In the genomic region with DNA sequence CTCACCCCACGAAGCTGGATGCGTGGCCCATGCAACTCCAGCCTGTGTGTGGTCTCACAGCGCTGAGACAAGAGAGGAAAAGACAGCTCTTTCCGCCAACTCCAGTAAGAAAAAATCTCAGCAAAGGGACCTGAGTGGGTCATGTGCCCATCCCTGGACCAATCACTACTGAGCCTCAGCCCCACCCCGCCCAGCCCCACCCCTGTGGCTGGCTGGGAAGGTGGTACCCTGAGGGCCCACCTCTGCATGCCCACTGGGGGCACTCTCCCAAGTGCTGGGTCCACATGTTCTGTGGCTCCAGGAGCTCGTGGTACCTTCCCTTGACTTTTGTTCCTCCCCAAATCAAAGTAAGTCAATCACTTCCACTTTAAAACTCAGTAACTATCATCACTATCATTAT, we compare ENCODE assay signal across 20 cellular contexts.
"Had no signal": no experiment of that assay in that cellular context is flagged by ENCODE, and none has a peak within 500 bp of the region (broad histone marks: within the 10 kb centered on the region; RNA-seq: fewer than 3 reads in every experiment).

No MANE protein-coding gene starts in this region.

- DNase-seq: activated CD4-positive, alpha-beta T cell treated with anti-CD3 and anti-CD28 coated beads, Interleukin-2, amount 10 ng/mL, durations not matched to agents 24 days and 14 days; activated CD8-positive, alpha-beta T cell treated with anti-CD3 and anti-CD28 coated beads for 36 hours; activated T-cell treated with anti-CD3 and anti-CD28 coated beads, Interleukin-2, amount 50 U/mL, for 1 hour; central memory CD4-positive, alpha-beta T cell; dorsolateral prefrontal cortex; effector memory CD8-positive, alpha-beta T cell; glutamatergic neuron; left colon; naive B cell; occipital lobe; posterior cingulate gyrus; sigmoid colon; stimulated activated CD4-positive, alpha-beta T cell treated with anti-CD3 and anti-CD28 coated beads, Interleukin-15, amount 100 ng/mL, for 24 hours; stimulated activated CD8-positive, alpha-beta memory T cell treated with anti-CD3 and anti-CD28 coated beads, Interleukin-4, amount 100 ng/mL, for 48 hours; stimulated activated naive CD4-positive, alpha-beta T cell; testis; trophoblast cell had no signal

- ATAC-seq: activated CD4-positive, CD25-positive, alpha-beta regulatory T cell treated with anti-CD3 and anti-CD28 coated beads, Interleukin-2, amount 50 U/mL, for 24 hours; activated CD8-positive, alpha-beta T cell treated with anti-CD3 and anti-CD28 coated beads for 36 hours; activated naive CD4-positive, alpha-beta T cell treated with anti-CD3 and anti-CD28 coated beads, Interleukin-2, amount 50 U/mL, for 72 hours; activated T-helper 17 cell treated with anti-CD3 and anti-CD28 coated beads, Interleukin-2, amount 50 U/mL, for 72 hours; effector memory CD8-positive, alpha-beta T cell; left colon had no signal
